Comparison of ENCODE assay signal across 8 cellular contexts in genomic region chr7:68005992-68006391, GRCh38.
"Had no signal": no experiment of that assay in that cellular context is flagged by ENCODE, and none has a peak within 500 bp of the region (broad histone marks: within the 10 kb centered on the region; RNA-seq: fewer than 3 reads in every experiment).

No MANE protein-coding gene starts in this region.

- H3K4me2 ChIP-seq: KMS-11 had no signal

- FAIRE-seq: HepG2, HTR-8/SVneo, K562 had no signal

- DNase-seq: IMR-90, KBM-7, KG1 had no signal

- H3K27ac ChIP-seq: HL-60, KMS-11 had no signal

- H3K4me3 ChIP-seq: K562 had no signal

- ATAC-seq: HepG2, K562 had no signal
